Comparison of ENCODE assay signal across 11 cellular contexts in the genomic region with DNA sequence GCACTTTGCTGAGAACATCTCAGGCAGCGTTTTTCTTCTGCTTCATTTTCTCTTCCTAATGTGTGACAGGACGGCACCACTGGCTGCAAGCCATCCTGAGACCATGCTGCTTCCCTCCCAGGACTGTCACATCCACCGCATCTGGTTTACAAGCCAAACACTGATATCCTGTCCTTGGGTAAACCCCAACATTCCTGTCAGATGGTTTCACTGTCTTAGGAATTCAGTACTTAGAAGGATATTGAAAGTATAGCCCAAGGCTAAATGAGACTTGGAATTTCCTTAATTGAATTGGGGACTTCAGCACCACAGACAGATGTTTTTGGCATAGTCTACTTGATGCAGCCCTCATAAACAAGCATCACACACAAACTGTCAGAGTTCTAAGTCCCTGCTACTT.
DNase-seq lines count a peak whose midpoint lies in the region; ATAC-seq and TF ChIP-seq lines count a peak whose summit lies in the region.
"Had no signal": no experiment of that assay in that cellular context is flagged by ENCODE, and none has a peak within 500 bp of the region (broad histone marks: within the 10 kb centered on the region; RNA-seq: fewer than 3 reads in every experiment).

No MANE protein-coding gene starts in this region.

- DNase-seq in EL, result peak; percentile 96
- peak; percentile 98 for DNase-seq in RPMI7951 (ENCODE audit: low read depth)
- DNase-seq in epithelial cell of esophagus (ENCODE audit: low read depth), result peak; percentile 42
- DNase-seq in mesendoderm, result peak; percentile 97
- DNase-seq in activated CD8-positive, alpha-beta memory T cell treated with anti-CD3 and anti-CD28 coated beads, Interleukin-2, amount 50 U/mL, for 48 hours, result no peak
- DNase-seq in OCI-M1 (lab: John Stamatoyannopoulos, UW), result no peak
- no peak for DNase-seq in NAMALWA (ENCODE audit: low spot score)
- DNase-seq: effector memory CD4-positive, alpha-beta T cell; NCI-H2171 treated with DMSO at 0.1 percent for 48 hours had no signal

- H2BK120ac ChIP-seq in mesendoderm (ENCODE audit: low read depth, low read length), result no peak overlapping the region

- no peak overlapping the region for H3K23ac ChIP-seq in mesendoderm (ENCODE audit: low read length)

- H3K27me3 ChIP-seq in mesendoderm (ENCODE audit: insufficient read depth, low read length, poor library complexity), result no peaks in the 10 kb centered on the region

- H4K5ac ChIP-seq in mesendoderm (ENCODE audit: low read length), result no peak overlapping the region

- H3K27ac ChIP-seq in mesendoderm (ENCODE audit: low read depth, low read length), result no peak overlapping the region

- no peaks in the 10 kb centered on the region for H3K79me1 ChIP-seq in mesendoderm (ENCODE audit: low read length)

- H3K56ac ChIP-seq in mesendoderm (ENCODE audit: low read length), result no peak overlapping the region

- no peaks in the 10 kb centered on the region for H3K79me2 ChIP-seq in mesendoderm (ENCODE audit: control insufficient read depth, insufficient read depth, low read length)

- ATAC-seq in esophagus mucosa, result no peak
- ATAC-seq: right cardiac atrium had no signal

- no peak overlapping the region for H2AK5ac ChIP-seq in mesendoderm (ENCODE audit: low read length)

- H3K9ac ChIP-seq in mesendoderm (ENCODE audit: low read length), result no peak overlapping the region

- no peaks in the 10 kb centered on the region for H3K36me3 ChIP-seq in mesendoderm (ENCODE audit: control insufficient read depth, insufficient read depth, low read length)

- no peak overlapping the region for H3K4me3 ChIP-seq in epithelial cell of esophagus (ENCODE audit: low read length)
- H3K4me3 ChIP-seq in mesendoderm (ENCODE audit: low read length), result no peak overlapping the region

- no peaks in the 10 kb centered on the region for H3K4me1 ChIP-seq in mesendoderm (ENCODE audit: control insufficient read depth, low read depth, low read length)

- H3K18ac ChIP-seq in mesendoderm (ENCODE audit: low read length), result no peak overlapping the region

- H2BK15ac ChIP-seq in mesendoderm (replicated peaks; ENCODE audit: low read depth), result no peak overlapping the region

- no peak overlapping the region for H4K8ac ChIP-seq in mesendoderm (ENCODE audit: low read depth, low read length)

- no peak for TF ChIP-seq CTCF in epithelial cell of esophagus (IDR thresholded peaks at IDR 0.05; ENCODE audit: insufficient read depth, low read depth, low read length, missing control alignments)

- no CpG with 5 or more reads among the region's 3 CpGs for WGBS in mesendoderm (ENCODE audit: extremely low coverage, insufficient coverage, low lambda C conversion rate)

- H3K4ac ChIP-seq in mesendoderm (ENCODE audit: low read depth, low read length), result no peak overlapping the region

- H2BK5ac ChIP-seq in mesendoderm (ENCODE audit: low read length), result no peak overlapping the region

- H3K4me2 ChIP-seq in mesendoderm (ENCODE audit: low read length), result no peak overlapping the region

Comparison
In these comparisons a context has a peak if more than half of its experiments do, and no peak if none do; other contexts are left out.
1. DNase-seq: peak in EL (single experiment), RPMI7951 (single experiment), epithelial cell of esophagus (single experiment) and mesendoderm (single experiment); none in activated CD8-positive, alpha-beta memory T cell treated with anti-CD3 and anti-CD28 coated beads, Interleukin-2, amount 50 U/mL, for 48 hours (single experiment), OCI-M1 (single experiment) and NAMALWA (single experiment).